ENCODE assay signal across 16 cellular contexts in genomic region chr14:55746533-55746932, GRCh38.
DNase-seq lines count a peak whose midpoint lies in the region; ATAC-seq, FAIRE-seq and TF ChIP-seq lines count a peak whose summit lies in the region.
"Had no signal": no experiment of that assay in that cellular context is flagged by ENCODE, and none has a peak within 500 bp of the region (broad histone marks: within the 10 kb centered on the region; RNA-seq: fewer than 3 reads in every experiment).

No MANE protein-coding gene starts in this region.

- H3K9me3 ChIP-seq in A549 (no peaks in the 10 kb centered on the region), RWPE2 (ENCODE audit: severe bottlenecking) (no peaks in the 10 kb centered on the region)

- no peaks in the 10 kb centered on the region for H3K27me3 ChIP-seq in RWPE2 (ENCODE audit: insufficient read depth, poor library complexity, severe bottlenecking)

- H3K9me3 Mint-ChIP-seq in nephron, result no peaks in the 10 kb centered on the region
- H3K9me3 Mint-ChIP-seq: IgD-negative memory B cell had no signal

- H3K4me3 Mint-ChIP-seq in nephron, result no peak overlapping the region
- H3K4me3 Mint-ChIP-seq: IgD-negative memory B cell had no signal

- no peaks in the 10 kb centered on the region for H3K36me3 ChIP-seq in RWPE2 (ENCODE audit: low read depth)

- no peak for TF ChIP-seq RAD21 in A549 (conservative IDR thresholded peaks at IDR 0.05 in 1 of 2, IDR thresholded peaks at IDR 0.05 in 1 of 2)

- no peak for TF ChIP-seq CTCF in A549 (IDR thresholded peaks at IDR 0.05)
- TF ChIP-seq CTCF in RWPE2 (IDR thresholded peaks at IDR 0.05; ENCODE audit: poor library complexity, severe bottlenecking), result no peak
- no peak for TF ChIP-seq CTCF in fibroblast of pulmonary artery (IDR thresholded peaks at IDR 0.05; ENCODE audit: low read length, missing control alignments)
- TF ChIP-seq CTCF in nephron (IDR thresholded peaks at IDR 0.05; ENCODE audit: unreplicated experiment in 3 of 3), result no peak

- H3K4me3 ChIP-seq in A549, result no peak overlapping the region
- no peak overlapping the region for H3K4me3 ChIP-seq in RWPE2 (ENCODE audit: severe bottlenecking)
- H3K4me3 ChIP-seq in fibroblast of pulmonary artery (replicated peaks; ENCODE audit: low read depth, low read length), result no peak overlapping the region

- ATAC-seq in A549 (no peak), RWPE2 (ENCODE audit: low read depth) (0 out of 3 replicates have a peak, but pooled peaks have one; percentile 25), GM18873 (IDR thresholded peaks at IDR 0.05; ENCODE audit: low FRiP score, unreplicated experiment) (no peak), GM21423 (IDR thresholded peaks at IDR 0.05; ENCODE audit: unreplicated experiment) (no peak)
- ATAC-seq in activated CD4-positive, CD25-positive, alpha-beta regulatory T cell treated with anti-CD3 and anti-CD28 coated beads, Interleukin-2, amount 50 U/mL, for 24 hours, result no peak

- H3K4me1 ChIP-seq in A549 (peaks cover 27% of the 10 kb centered on the region), RWPE2 (ENCODE audit: insufficient read depth, poor library complexity, severe bottlenecking) (peaks cover 9% of the 10 kb centered on the region)

- TF ChIP-seq POLR2A in A549 (IDR thresholded peaks at IDR 0.05; ENCODE audit: low read length), result no peak

- H3K4me1 Mint-ChIP-seq in nephron, result no peaks in the 10 kb centered on the region
- H3K4me1 Mint-ChIP-seq: IgD-negative memory B cell had no signal

- 86% methylated on average over 2 of the region's 2 CpGs for WGBS in A549 (ENCODE audit: missing lambda C conversion rate)

- H3K27ac Mint-ChIP-seq in nephron, result peak overlapping the region in 2 of 3 experiments; percentile 42 to 52
- H3K27ac Mint-ChIP-seq: IgD-negative memory B cell had no signal

- H3K27ac ChIP-seq in A549, result peak overlapping the region in 1 of 2 experiments; percentile 53; a peak in 2 of 6 replicates
- H3K27ac ChIP-seq in RWPE2 (ENCODE audit: poor library complexity, severe bottlenecking), result no peak overlapping the region

- DNase-seq in A549 (ENCODE audit: low read depth in 1 of 2, low spot score in 1 of 2), result no peak
- DNase-seq in RWPE2 (ENCODE audit: low spot score), result no peak
- peak; percentile 27 for DNase-seq in fibroblast of pulmonary artery (ENCODE audit: low read depth)
- DNase-seq in DMS 273 (lab: John Stamatoyannopoulos, UW; ENCODE audit: unreplicated experiment), result no peak
- DNase-seq: 8988T, C1 segment of cervical spinal cord, DMS153, EL, H7, NCI-H2107, NCI-H226 had no signal

- no peak for TF ChIP-seq EP300 in A549 (IDR thresholded peaks at IDR 0.05)

- CTCF ChIA-PET in A549 (lab: Yijun Ruan, JAX), result no interaction called here

- H3K27me3 Mint-ChIP-seq in nephron (ENCODE audit: low read depth), result peaks cover 3% of the 10 kb centered on the region
- H3K27me3 Mint-ChIP-seq: IgD-negative memory B cell had no signal

- POLR2A ChIA-PET in A549 (lab: Yijun Ruan, JAX), result no interaction called here

- 0 out of 3 replicates have a peak overlapping the region, but pooled peaks have one; percentile 23 for H3K4me2 ChIP-seq in A549

- no peak for FAIRE-seq in A549 (lab: Jason Lieb, UNC)

- H3K36me3 Mint-ChIP-seq in nephron (ENCODE audit: low read depth), result no peaks in the 10 kb centered on the region
- H3K36me3 Mint-ChIP-seq: IgD-negative memory B cell had no signal

TF ChIP-seq in A549, 52 proteins besides CTCF, POLR2A, EP300 and RAD21:
- no peak for TF ChIP-seq ZC3H11A (IDR thresholded peaks at IDR 0.05)
- no peak for TF ChIP-seq PBX3 (IDR thresholded peaks at IDR 0.05)
- TF ChIP-seq REST (IDR thresholded peaks at IDR 0.05), result no peak
- TF ChIP-seq HOXB5 (CRISPR knock-in tag; IDR thresholded peaks at IDR 0.05), result no peak
- no peak for TF ChIP-seq CBX8 (IDR thresholded peaks at IDR 0.05)
- no peak for TF ChIP-seq HOXA7 (CRISPR knock-in tag; IDR thresholded peaks at IDR 0.05)
- TF ChIP-seq FOSL2 (IDR thresholded peaks at IDR 0.05), result no peak
- TF ChIP-seq FOSL2 (CRISPR knock-in tag; IDR thresholded peaks at IDR 0.05), result no peak
- TF ChIP-seq ESRRA (IDR thresholded peaks at IDR 0.05; ENCODE audit: borderline replicate concordance, low read length), result no peak
- no peak for TF ChIP-seq CEBPB (IDR thresholded peaks at IDR 0.05)
- TF ChIP-seq ELK1 (IDR thresholded peaks at IDR 0.05; ENCODE audit: low read depth, low read length), result no peak
- TF ChIP-seq HEYL (CRISPR knock-in tag; IDR thresholded peaks at IDR 0.05), result no peak
- TF ChIP-seq E2F6 (IDR thresholded peaks at IDR 0.05; ENCODE audit: borderline replicate concordance, low read depth), result no peak
- no peak for TF ChIP-seq NPAS2 (CRISPR knock-in tag; IDR thresholded peaks at IDR 0.05; ENCODE audit: borderline replicate concordance)
- TF ChIP-seq JUN (IDR thresholded peaks at IDR 0.05), result no peak
- no peak for TF ChIP-seq BCL3 (IDR thresholded peaks at IDR 0.05)
- TF ChIP-seq HOXB13 (CRISPR knock-in tag; IDR thresholded peaks at IDR 0.05; ENCODE audit: low read depth), result no peak
- no peak for TF ChIP-seq ZNF302 (CRISPR knock-in tag; IDR thresholded peaks at IDR 0.05)
- no peak for TF ChIP-seq FOXS1 (CRISPR knock-in tag; IDR thresholded peaks at IDR 0.05)
- TF ChIP-seq KDM5A (IDR thresholded peaks at IDR 0.05), result no peak
- TF ChIP-seq RNF2 (IDR thresholded peaks at IDR 0.05; ENCODE audit: borderline replicate concordance, low read depth), result no peak
TF ChIP-seq in A549: peak in this region for 0.
